Comparison of ENCODE assay signal across 20 cellular contexts in genomic region chr15:32881528-32881927, GRCh38.
"Had no signal": no experiment of that assay in that cellular context is flagged by ENCODE, and none has a peak within 500 bp of the region (broad histone marks: within the 10 kb centered on the region; RNA-seq: fewer than 3 reads in every experiment).

No MANE protein-coding gene starts in this region.

- H2AFZ ChIP-seq: neural progenitor cell, parathyroid adenoma had no signal

- H3K27me3 Mint-ChIP-seq: type B pancreatic cell had no signal

- H3K4me1 Mint-ChIP-seq: natural killer cell; stimulated activated effector memory CD8-positive, alpha-beta T cell treated with anti-CD3 and anti-CD28 coated beads, Interleukin-12 subunit alpha, Interleukin-12 subunit beta, amount 100 ng/mL, for 72 hours had no signal

- H3K27ac ChIP-seq: coronary artery, left lung, neural progenitor cell, parathyroid adenoma, right lobe of liver, thyroid gland had no signal

- H3K4me3 ChIP-seq: coronary artery, left lung, neural progenitor cell, right lobe of liver, stomach, thyroid gland had no signal

- H3K36me3 ChIP-seq: left lung, neural progenitor cell, right lobe of liver, thyroid gland had no signal

- H3K4me1 ChIP-seq: parathyroid adenoma, right lobe of liver, thyroid gland had no signal

- H3K27ac Mint-ChIP-seq: natural killer cell; neural progenitor cell; progenitor cell of endocrine pancreas; stimulated activated effector memory CD8-positive, alpha-beta T cell treated with anti-CD3 and anti-CD28 coated beads, Interleukin-12 subunit alpha, Interleukin-12 subunit beta, amount 100 ng/mL, for 72 hours; type B pancreatic cell had no signal

- H3K9ac ChIP-seq: neural progenitor cell, parathyroid adenoma had no signal

- H3K27me3 ChIP-seq: left lung, neural progenitor cell, right lobe of liver, stomach, thyroid gland had no signal

- ATAC-seq: left cardiac atrium; left lung; natural killer cell; right lobe of liver; stimulated activated effector memory CD8-positive, alpha-beta T cell treated with anti-CD3 and anti-CD28 coated beads, Interleukin-12 subunit alpha, Interleukin-12 subunit beta, amount 100 ng/mL, for 72 hours had no signal

- H3K4me2 ChIP-seq: neural progenitor cell had no signal

- H3K36me3 Mint-ChIP-seq: natural killer cell; stimulated activated effector memory CD8-positive, alpha-beta T cell treated with anti-CD3 and anti-CD28 coated beads, Interleukin-12 subunit alpha, Interleukin-12 subunit beta, amount 100 ng/mL, for 72 hours had no signal

- H3K9me3 Mint-ChIP-seq: natural killer cell; neural progenitor cell; stimulated activated effector memory CD8-positive, alpha-beta T cell treated with anti-CD3 and anti-CD28 coated beads, Interleukin-12 subunit alpha, Interleukin-12 subunit beta, amount 100 ng/mL, for 72 hours; type B pancreatic cell had no signal

- DNase-seq: dermis blood vessel endothelial cell; effector memory CD4-positive, alpha-beta T cell; erythroblast; hypothalamus; left cardiac atrium; left lung; natural killer cell; right lobe of liver; small intestine; stimulated activated CD4-positive, alpha-beta T cell treated with anti-CD3 and anti-CD28 coated beads, Interleukin-15, amount 100 ng/mL, for 24 hours; stimulated activated CD4-positive, alpha-beta T cell treated with anti-CD3 and anti-CD28 coated beads, Interleukin-4, amount 100 ng/mL, for 24 hours; stimulated activated naive CD4-positive, alpha-beta T cell treated with Interleukin-2 at 50 U/mL for 16 hours; stomach; thyroid gland had no signal

- H3K9me3 ChIP-seq: left lung, right lobe of liver, stomach, thyroid gland had no signal

- H3K4me3 Mint-ChIP-seq: natural killer cell; neural progenitor cell; stimulated activated effector memory CD8-positive, alpha-beta T cell treated with anti-CD3 and anti-CD28 coated beads, Interleukin-12 subunit alpha, Interleukin-12 subunit beta, amount 100 ng/mL, for 72 hours; type B pancreatic cell had no signal
